In genomic region chr3:34260266-34260990, GRCh38 we compare ENCODE assay signal across 1 cellular context.
TF ChIP-seq lines count a peak whose summit lies in the region.

No MANE protein-coding gene starts in this region.

TF ChIP-seq in H1, 55 proteins besides CTCF, POLR2A, EP300 and RAD21 (continued from another document):
- TF ChIP-seq ATF3 (IDR thresholded peaks at IDR 0.05; ENCODE audit: insufficient read depth, low read depth, low read length) (no peak), HDAC2 (IDR thresholded peaks at IDR 0.05; ENCODE audit: borderline replicate concordance in 1 of 2, low read depth in 2 of 2, low read length in 2 of 2) (no peak), CBX5 (IDR thresholded peaks at IDR 0.05; ENCODE audit: low read depth, low read length) (no peak), CEBPB (IDR thresholded peaks at IDR 0.05; ENCODE audit: low read depth, low read length) (no peak), SUZ12 (IDR thresholded peaks at IDR 0.05; ENCODE audit: low read length) (no peak), SP2 (IDR thresholded peaks at IDR 0.05; ENCODE audit: low read length) (no peak), POU5F1 (IDR thresholded peaks at IDR 0.05; ENCODE audit: low read depth, low read length) (no peak), BRCA1 (IDR thresholded peaks at IDR 0.05; ENCODE audit: low read depth, low read length) (no peak), ASH2L (IDR thresholded peaks at IDR 0.05; ENCODE audit: low read length) (no peak), HDAC6 (IDR thresholded peaks at IDR 0.05; ENCODE audit: low read depth, low read length) (no peak), CREB1 (IDR thresholded peaks at IDR 0.05) (no peak), RXRA (IDR thresholded peaks at IDR 0.05; ENCODE audit: insufficient read depth, low read depth, low read length) (no peak)
- TF ChIP-seq, protein P1, sequence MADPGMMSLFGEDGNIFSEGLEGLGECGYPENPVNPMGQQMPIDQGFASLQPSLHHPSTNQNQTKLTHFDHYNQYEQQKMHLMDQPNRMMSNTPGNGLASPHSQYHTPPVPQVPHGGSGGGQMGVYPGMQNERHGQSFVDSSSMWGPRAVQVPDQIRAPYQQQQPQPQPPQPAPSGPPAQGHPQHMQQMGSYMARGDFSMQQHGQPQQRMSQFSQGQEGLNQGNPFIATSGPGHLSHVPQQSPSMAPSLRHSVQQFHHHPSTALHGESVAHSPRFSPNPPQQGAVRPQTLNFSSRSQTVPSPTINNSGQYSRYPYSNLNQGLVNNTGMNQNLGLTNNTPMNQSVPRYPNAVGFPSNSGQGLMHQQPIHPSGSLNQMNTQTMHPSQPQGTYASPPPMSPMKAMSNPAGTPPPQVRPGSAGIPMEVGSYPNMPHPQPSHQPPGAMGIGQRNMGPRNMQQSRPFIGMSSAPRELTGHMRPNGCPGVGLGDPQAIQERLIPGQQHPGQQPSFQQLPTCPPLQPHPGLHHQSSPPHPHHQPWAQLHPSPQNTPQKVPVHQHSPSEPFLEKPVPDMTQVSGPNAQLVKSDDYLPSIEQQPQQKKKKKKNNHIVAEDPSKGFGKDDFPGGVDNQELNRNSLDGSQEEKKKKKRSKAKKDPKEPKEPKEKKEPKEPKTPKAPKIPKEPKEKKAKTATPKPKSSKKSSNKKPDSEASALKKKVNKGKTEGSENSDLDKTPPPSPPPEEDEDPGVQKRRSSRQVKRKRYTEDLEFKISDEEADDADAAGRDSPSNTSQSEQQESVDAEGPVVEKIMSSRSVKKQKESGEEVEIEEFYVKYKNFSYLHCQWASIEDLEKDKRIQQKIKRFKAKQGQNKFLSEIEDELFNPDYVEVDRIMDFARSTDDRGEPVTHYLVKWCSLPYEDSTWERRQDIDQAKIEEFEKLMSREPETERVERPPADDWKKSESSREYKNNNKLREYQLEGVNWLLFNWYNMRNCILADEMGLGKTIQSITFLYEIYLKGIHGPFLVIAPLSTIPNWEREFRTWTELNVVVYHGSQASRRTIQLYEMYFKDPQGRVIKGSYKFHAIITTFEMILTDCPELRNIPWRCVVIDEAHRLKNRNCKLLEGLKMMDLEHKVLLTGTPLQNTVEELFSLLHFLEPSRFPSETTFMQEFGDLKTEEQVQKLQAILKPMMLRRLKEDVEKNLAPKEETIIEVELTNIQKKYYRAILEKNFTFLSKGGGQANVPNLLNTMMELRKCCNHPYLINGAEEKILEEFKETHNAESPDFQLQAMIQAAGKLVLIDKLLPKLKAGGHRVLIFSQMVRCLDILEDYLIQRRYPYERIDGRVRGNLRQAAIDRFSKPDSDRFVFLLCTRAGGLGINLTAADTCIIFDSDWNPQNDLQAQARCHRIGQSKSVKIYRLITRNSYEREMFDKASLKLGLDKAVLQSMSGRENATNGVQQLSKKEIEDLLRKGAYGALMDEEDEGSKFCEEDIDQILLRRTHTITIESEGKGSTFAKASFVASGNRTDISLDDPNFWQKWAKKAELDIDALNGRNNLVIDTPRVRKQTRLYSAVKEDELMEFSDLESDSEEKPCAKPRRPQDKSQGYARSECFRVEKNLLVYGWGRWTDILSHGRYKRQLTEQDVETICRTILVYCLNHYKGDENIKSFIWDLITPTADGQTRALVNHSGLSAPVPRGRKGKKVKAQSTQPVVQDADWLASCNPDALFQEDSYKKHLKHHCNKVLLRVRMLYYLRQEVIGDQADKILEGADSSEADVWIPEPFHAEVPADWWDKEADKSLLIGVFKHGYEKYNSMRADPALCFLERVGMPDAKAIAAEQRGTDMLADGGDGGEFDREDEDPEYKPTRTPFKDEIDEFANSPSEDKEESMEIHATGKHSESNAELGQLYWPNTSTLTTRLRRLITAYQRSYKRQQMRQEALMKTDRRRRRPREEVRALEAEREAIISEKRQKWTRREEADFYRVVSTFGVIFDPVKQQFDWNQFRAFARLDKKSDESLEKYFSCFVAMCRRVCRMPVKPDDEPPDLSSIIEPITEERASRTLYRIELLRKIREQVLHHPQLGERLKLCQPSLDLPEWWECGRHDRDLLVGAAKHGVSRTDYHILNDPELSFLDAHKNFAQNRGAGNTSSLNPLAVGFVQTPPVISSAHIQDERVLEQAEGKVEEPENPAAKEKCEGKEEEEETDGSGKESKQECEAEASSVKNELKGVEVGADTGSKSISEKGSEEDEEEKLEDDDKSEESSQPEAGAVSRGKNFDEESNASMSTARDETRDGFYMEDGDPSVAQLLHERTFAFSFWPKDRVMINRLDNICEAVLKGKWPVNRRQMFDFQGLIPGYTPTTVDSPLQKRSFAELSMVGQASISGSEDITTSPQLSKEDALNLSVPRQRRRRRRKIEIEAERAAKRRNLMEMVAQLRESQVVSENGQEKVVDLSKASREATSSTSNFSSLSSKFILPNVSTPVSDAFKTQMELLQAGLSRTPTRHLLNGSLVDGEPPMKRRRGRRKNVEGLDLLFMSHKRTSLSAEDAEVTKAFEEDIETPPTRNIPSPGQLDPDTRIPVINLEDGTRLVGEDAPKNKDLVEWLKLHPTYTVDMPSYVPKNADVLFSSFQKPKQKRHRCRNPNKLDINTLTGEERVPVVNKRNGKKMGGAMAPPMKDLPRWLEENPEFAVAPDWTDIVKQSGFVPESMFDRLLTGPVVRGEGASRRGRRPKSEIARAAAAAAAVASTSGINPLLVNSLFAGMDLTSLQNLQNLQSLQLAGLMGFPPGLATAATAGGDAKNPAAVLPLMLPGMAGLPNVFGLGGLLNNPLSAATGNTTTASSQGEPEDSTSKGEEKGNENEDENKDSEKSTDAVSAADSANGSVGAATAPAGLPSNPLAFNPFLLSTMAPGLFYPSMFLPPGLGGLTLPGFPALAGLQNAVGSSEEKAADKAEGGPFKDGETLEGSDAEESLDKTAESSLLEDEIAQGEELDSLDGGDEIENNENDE (IDR thresholded peaks at IDR 0.05; ENCODE audit: insufficient replicate concordance, low read length), result no peak
